In the genomic region with DNA sequence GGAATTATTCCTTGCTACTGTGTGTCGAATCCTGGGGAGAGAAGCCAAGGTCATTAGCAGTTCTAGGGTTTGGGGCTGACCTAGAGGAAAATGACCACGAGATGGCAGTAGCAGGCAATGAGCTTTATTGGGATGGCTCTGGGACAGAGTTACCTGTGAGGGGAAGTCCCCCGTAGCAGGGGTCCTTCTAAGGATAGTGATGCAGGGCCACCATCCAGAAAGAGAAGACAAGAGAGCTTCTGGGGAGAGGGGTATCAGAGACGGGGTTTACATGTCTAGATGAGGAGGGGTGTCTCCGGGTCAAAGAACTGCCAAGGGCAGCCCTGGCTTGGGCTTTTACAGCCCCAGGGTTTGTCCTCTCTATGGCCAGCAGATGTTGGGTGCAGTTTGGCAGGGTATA, we compare ENCODE assay signal across 8 cellular contexts. TPM values are rescaled to one million over a fixed set of nuclear protein-coding genes. Genes with fewer than 3 reads are reported as not detected.
DNase-seq lines count a peak whose midpoint lies in the region; ATAC-seq and TF ChIP-seq lines count a peak whose summit lies in the region.

No MANE protein-coding gene starts in this region.

- H3K27ac ChIP-seq in VCaP (no peak overlapping the region), upper lobe of right lung (no peak overlapping the region)

- H3K4me3 ChIP-seq in upper lobe of right lung = no peak overlapping the region

- DNase-seq in Right ventricle myocardium inferior (ENCODE audit: missing footprints) (no peak), cardiac septum (ENCODE audit: low spot score) (no peak), NCI-H187 (lab: John Stamatoyannopoulos, UW) (peak; percentile 32 to 41), epidermal melanocyte (ENCODE audit: insufficient read length, low spot score) (peak; percentile 85), midbrain (lab: John Stamatoyannopoulos, UW) (peak; percentile 62), upper lobe of right lung (peak; percentile 57), middle frontal gyrus (ENCODE audit: extremely low spot score, low spot score) (no peak)

- no peaks in the 10 kb centered on the region for H3K36me3 ChIP-seq in upper lobe of right lung

- TF ChIP-seq CTCF in VCaP (conservative IDR thresholded peaks at IDR 0.05) (peak; percentile 94), upper lobe of right lung (IDR thresholded peaks at IDR 0.05) (peak; percentile 76)

- intact Hi-C loops in Right ventricle myocardium inferior (cut with DNase I) (loop anchor here (1.0 to 5.0 kb wide), 2 partner anchors 41 to 60 kb away; no protein-coding TSS in a partner anchor), cardiac septum (cut with DNase I) (loop anchor here (1.0 to 10.0 kb wide), 2 partner anchors 60 to 318 kb away; no protein-coding TSS in a partner anchor), upper lobe of right lung (cut with DNase I) (loop anchor here (5.0 kb wide), 1 partner anchor 61 kb away; no protein-coding TSS in a partner anchor)

- ATAC-seq in Right ventricle myocardium inferior (peak; percentile 91), upper lobe of right lung (peak; percentile 91)

- peaks cover 8% of the 10 kb centered on the region for H3K4me1 ChIP-seq in upper lobe of right lung

- H3K27me3 ChIP-seq in upper lobe of right lung = no peaks in the 10 kb centered on the region

- H3K9me3 ChIP-seq in upper lobe of right lung = no peaks in the 10 kb centered on the region

RNA-seq across cellular contexts. Expression of a gene that starts 6.4 kb away (rescaled TPM):
- total RNA-seq in Right ventricle myocardium inferior (0.14 TPM), cardiac septum (not detected), upper lobe of right lung (5.6 TPM)

RNA-seq across cellular contexts. Expression of a gene that starts 11.6 kb away (rescaled TPM):
- total RNA-seq in Right ventricle myocardium inferior = 19.2 TPM
- total RNA-seq in cardiac septum = 26.1 TPM
- 46.7 TPM for total RNA-seq in upper lobe of right lung

RNA-seq across cellular contexts. Expression of a gene that starts 17.5 kb away (rescaled TPM):
- 48.6 TPM for total RNA-seq in Right ventricle myocardium inferior
- total RNA-seq in cardiac septum = 8.1 TPM
- 2.7 TPM for total RNA-seq in upper lobe of right lung

Comparison
In these comparisons a context has a peak if more than half of its experiments do, and no peak if none do; other contexts are left out.
1. DNase-seq: peak in NCI-H187 (2 of 2), epidermal melanocyte (single experiment), midbrain (single experiment) and upper lobe of right lung (single experiment); none in Right ventricle myocardium inferior (single experiment), cardiac septum (single experiment) and middle frontal gyrus (single experiment).